Comparison of ENCODE assay signal across 18 cellular contexts in the genomic region with DNA sequence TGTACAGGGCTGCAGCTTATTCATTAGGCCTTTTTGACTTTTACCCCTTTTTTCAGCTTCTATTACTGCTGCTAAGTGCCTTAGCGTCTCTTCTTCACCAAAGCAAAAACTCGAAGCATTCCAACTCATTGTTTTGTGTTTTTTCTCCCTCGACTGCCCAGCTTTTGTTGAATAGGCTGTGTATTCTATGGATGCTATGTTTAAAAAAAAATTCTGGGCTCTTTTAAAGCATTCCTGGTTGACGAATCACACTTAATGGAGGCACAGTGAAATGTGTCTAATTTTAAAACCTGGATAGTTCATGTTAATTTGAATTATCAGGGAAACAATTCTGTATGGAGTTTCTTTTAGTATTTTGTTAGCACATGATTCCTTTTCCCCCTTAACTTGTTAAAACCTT. TPM values are rescaled to one million over a fixed set of nuclear protein-coding genes. Genes with fewer than 3 reads are reported as not detected.
DNase-seq lines count a peak whose midpoint lies in the region; ATAC-seq and TF ChIP-seq lines count a peak whose summit lies in the region.
"Had no signal": no experiment of that assay in that cellular context is flagged by ENCODE, and none has a peak within 500 bp of the region (broad histone marks: within the 10 kb centered on the region; RNA-seq: fewer than 3 reads in every experiment).

No MANE protein-coding gene starts in this region.

- no peak for TF ChIP-seq CTCF in astrocyte of the spinal cord (IDR thresholded peaks at IDR 0.05; ENCODE audit: low read depth, low read length)

- H3K36me3 ChIP-seq in HUES6 (ENCODE audit: control insufficient read depth, insufficient read depth, low read length) = peaks cover 15% of the 10 kb centered on the region
- H3K36me3 ChIP-seq: HAP-1, pancreas had no signal

- DNase-seq in AG08396 (ENCODE audit: low spot score) (peak; percentile 25), astrocyte of the spinal cord (ENCODE audit: low read depth, low spot score) (peak; percentile 55), lung microvascular endothelial cell (ENCODE audit: low read depth in 2 of 2) (peak; percentile 18 to 40), occipital lobe (lab: John Stamatoyannopoulos, UW) (no peak), NCI-H2171 (lab: John Stamatoyannopoulos, UW) (no peak), DMS 273 treated with DMSO at 0.1 percent for 48 hours (lab: John Stamatoyannopoulos, UW) (no peak)
- DNase-seq: AML-193, DMS79 treated with DMSO at 0.1 percent for 48 hours, heart right ventricle, NCI-H1436 treated with DMSO at 0.1 percent for 48 hours, NCI-H748 treated with DMSO at 0.1 percent for 48 hours, pancreas, Right ventricle myocardium superior had no signal

- no peak overlapping the region for H3K4me3 Mint-ChIP-seq in activated T-helper 17 cell treated with anti-CD3 and anti-CD28 coated beads, Interleukin-2, amount 50 U/mL, for 72 hours
- H3K4me3 Mint-ChIP-seq: dendritic cell treated with granulocyte-macrophage colony-stimulating factor and Interleukin-4, amounts not matched to agents 40 ng/mL and 50 ng/mL, for 4 days had no signal

- H3K9ac ChIP-seq in HUES6 (ENCODE audit: low read length) = no peak overlapping the region

- in situ Hi-C loops in astrocyte of the spinal cord (cut with HindIII; ENCODE audit: low sequenced_read_pairs) = no loop called here

- H3K9me3 Mint-ChIP-seq in activated T-helper 17 cell treated with anti-CD3 and anti-CD28 coated beads, Interleukin-2, amount 50 U/mL, for 72 hours = no peaks in the 10 kb centered on the region
- H3K9me3 Mint-ChIP-seq: activated naive CD4-positive, alpha-beta T cell treated with anti-CD3 and anti-CD28 coated beads, Interleukin-2, amount 50 U/mL, for 72 hours; dendritic cell treated with granulocyte-macrophage colony-stimulating factor and Interleukin-4, amounts not matched to agents 40 ng/mL and 50 ng/mL, for 4 days had no signal

- H3K4me3 ChIP-seq in HUES6 (ENCODE audit: low read depth, low read length) (no peak overlapping the region), astrocyte of the spinal cord (ENCODE audit: low read depth, low read length) (no peak overlapping the region)
- H3K4me3 ChIP-seq: HAP-1, heart right ventricle, pancreas had no signal

- ATAC-seq in activated T-helper 17 cell treated with anti-CD3 and anti-CD28 coated beads, Interleukin-2, amount 50 U/mL, for 72 hours (replicated peaks) = no peak
- ATAC-seq: activated naive CD4-positive, alpha-beta T cell treated with anti-CD3 and anti-CD28 coated beads, Interleukin-2, amount 50 U/mL, for 72 hours; heart right ventricle; pancreas had no signal

- no peaks in the 10 kb centered on the region for H3K27me3 Mint-ChIP-seq in activated T-helper 17 cell treated with anti-CD3 and anti-CD28 coated beads, Interleukin-2, amount 50 U/mL, for 72 hours
- H3K27me3 Mint-ChIP-seq: dendritic cell treated with granulocyte-macrophage colony-stimulating factor and Interleukin-4, amounts not matched to agents 40 ng/mL and 50 ng/mL, for 4 days had no signal

- H3K4me1 ChIP-seq in HUES6 (ENCODE audit: control insufficient read depth, insufficient read depth, low read length) = peaks cover 51% of the 10 kb centered on the region

- no peak overlapping the region for H3K27ac Mint-ChIP-seq in activated T-helper 17 cell treated with anti-CD3 and anti-CD28 coated beads, Interleukin-2, amount 50 U/mL, for 72 hours
- H3K27ac Mint-ChIP-seq: activated naive CD4-positive, alpha-beta T cell treated with anti-CD3 and anti-CD28 coated beads, Interleukin-2, amount 50 U/mL, for 72 hours; dendritic cell treated with granulocyte-macrophage colony-stimulating factor and Interleukin-4, amounts not matched to agents 40 ng/mL and 50 ng/mL, for 4 days had no signal

- H3K27ac ChIP-seq in HUES6 (ENCODE audit: low read depth, low read length) = 0 out of 2 replicates have a peak overlapping the region, but pooled peaks have one; percentile 10
- H3K27ac ChIP-seq: pancreas had no signal

- peaks cover 30% of the 10 kb centered on the region for H3K36me3 Mint-ChIP-seq in activated T-helper 17 cell treated with anti-CD3 and anti-CD28 coated beads, Interleukin-2, amount 50 U/mL, for 72 hours (ENCODE audit: low read depth)

- peaks cover 18% of the 10 kb centered on the region for H3K4me1 Mint-ChIP-seq in activated T-helper 17 cell treated with anti-CD3 and anti-CD28 coated beads, Interleukin-2, amount 50 U/mL, for 72 hours

- H3K9me3 ChIP-seq in HUES6 (ENCODE audit: control insufficient read depth, insufficient read depth, low read depth, low read length) = no peaks in the 10 kb centered on the region
- H3K9me3 ChIP-seq: HAP-1, heart right ventricle, pancreas had no signal

- no peaks in the 10 kb centered on the region for H3K27me3 ChIP-seq in HUES6 (ENCODE audit: control insufficient read depth, insufficient read depth, low read length)
- H3K27me3 ChIP-seq: heart right ventricle, pancreas had no signal

RNA-seq across cellular contexts. Expression of a gene that starts 29.7 kb away (rescaled TPM):
- total RNA-seq in lung microvascular endothelial cell = 119 and 172 TPM in 2 replicates
- total RNA-seq in activated T-helper 17 cell treated with anti-CD3 and anti-CD28 coated beads, Interleukin-2, amount 50 U/mL, for 72 hours = 100 to 1,000 TPM in 1 of 2 donors, 10 to 100 TPM in 1; 93.7 to 154 TPM
- total RNA-seq in occipital lobe = 100 TPM

Comparison
In these comparisons a context has a peak if more than half of its experiments do, and no peak if none do; other contexts are left out.
1. DNase-seq: peak in AG08396 (single experiment), astrocyte of the spinal cord (single experiment) and lung microvascular endothelial cell (2 of 2); none in occipital lobe (single experiment), NCI-H2171 (single experiment) and DMS 273 treated with DMSO at 0.1 percent for 48 hours (single experiment).